In the genomic region with DNA sequence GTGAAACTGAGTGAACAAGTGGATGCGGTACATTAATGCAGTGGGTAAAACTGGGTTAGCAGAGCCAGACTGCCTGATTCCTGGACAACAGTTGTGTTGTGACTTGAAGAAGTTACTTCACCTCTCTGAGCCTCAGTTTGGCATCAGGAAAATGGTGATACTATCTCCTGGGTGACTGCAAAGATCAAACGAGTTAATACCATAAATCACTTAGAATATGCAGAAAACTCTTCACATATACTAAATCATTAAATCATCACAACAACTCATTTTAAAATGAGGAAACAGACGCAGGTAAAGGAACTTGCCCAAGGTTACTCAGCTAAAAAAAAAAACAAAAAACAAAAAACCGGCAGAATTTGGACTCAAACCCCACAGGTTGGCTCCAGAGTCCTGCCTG, we compare ENCODE assay signal across 8 cellular contexts. TPM values are rescaled to one million over a fixed set of nuclear protein-coding genes. Genes with fewer than 3 reads are reported as not detected.
A peak's percentile ranks its signal among the peaks of the same experiment; 100 is the strongest.
DNase-seq lines count a peak whose midpoint lies in the region.

No MANE protein-coding gene starts in this region.

- peaks cover 19% of the 10 kb centered on the region for H3K36me3 Mint-ChIP-seq in T-helper 1 cell treated with Interleukin-12 subunit alpha and Interleukin-12 subunit beta and Interleukin-4 antibody, amounts not matched to agents 30 μg/mL and 1 μg/mL, for 36 hours (ENCODE audit: low read depth)
- peaks cover 20% of the 10 kb centered on the region for H3K36me3 Mint-ChIP-seq in activated naive CD8-positive, alpha-beta T cell
- H3K36me3 Mint-ChIP-seq in immature natural killer cell: peaks cover 12 to 18% (median 18%) of the 10 kb centered on the region in 3 donors

- H3K9ac ChIP-seq in subcutaneous abdominal adipose tissue (ENCODE audit: low read length in 5 of 5): peak overlapping the region; percentile 91 to 97 (median 94)

- no peak for DNase-seq in T-helper 1 cell
- DNase-seq in immature natural killer cell: no peak
- DNase-seq in germinal center (ENCODE audit: low spot score): no peak
- no peak for DNase-seq in activated CD8-positive, alpha-beta memory T cell treated with anti-CD3 and anti-CD28 coated beads, Interleukin-2, amount 50 U/mL, for 48 hours
- no peak for DNase-seq in posterior cingulate gyrus

- H3K9me3 Mint-ChIP-seq in T-helper 1 cell treated with Interleukin-12 subunit alpha and Interleukin-12 subunit beta and Interleukin-4 antibody, amounts not matched to agents 30 μg/mL and 1 μg/mL, for 36 hours: no peaks in the 10 kb centered on the region
- peaks cover 8% of the 10 kb centered on the region for H3K9me3 Mint-ChIP-seq in activated naive CD8-positive, alpha-beta T cell (ENCODE audit: low read depth)
- no peaks in the 10 kb centered on the region for H3K9me3 Mint-ChIP-seq in immature natural killer cell

- peaks cover 27% of the 10 kb centered on the region for H3K4me1 Mint-ChIP-seq in T-helper 1 cell treated with Interleukin-12 subunit alpha and Interleukin-12 subunit beta and Interleukin-4 antibody, amounts not matched to agents 30 μg/mL and 1 μg/mL, for 36 hours (ENCODE audit: low read depth)
- H3K4me1 Mint-ChIP-seq in activated naive CD8-positive, alpha-beta T cell (ENCODE audit: low read depth): peaks cover 44% of the 10 kb centered on the region
- H3K4me1 Mint-ChIP-seq in immature natural killer cell: peaks cover 37 to 40% of the 10 kb centered on the region in 2 donors

- intact Hi-C loops in posterior cingulate gyrus (cut with DNase I): loop anchor here (2.0 kb wide), 1 partner anchor 107 kb away; the partner anchor contains the start of gene CRY1

- peak overlapping the region; percentile 78 to 89 (median 82) for H3K4me3 ChIP-seq in subcutaneous abdominal adipose tissue (ENCODE audit: low read depth in 1 of 5, low read length in 5 of 5)

- H3K36me3 ChIP-seq in subcutaneous abdominal adipose tissue (ENCODE audit: control insufficient read depth in 5 of 5, insufficient read depth in 5 of 5, low read length in 5 of 5): peaks cover 0 to 18% (median 4%) of the 10 kb centered on the region in 5 donors

- H3K9me3 ChIP-seq in subcutaneous abdominal adipose tissue (ENCODE audit: control insufficient read depth in 5 of 5, low read length in 5 of 5): no peaks in the 10 kb centered on the region

- peaks cover 2 to 26% (median 22%) of the 10 kb centered on the region in 5 donors for H3K4me1 ChIP-seq in subcutaneous abdominal adipose tissue (ENCODE audit: control insufficient read depth in 5 of 5, insufficient read depth in 5 of 5, low read length in 5 of 5)

- no peak overlapping the region for H3K27ac Mint-ChIP-seq in T-helper 1 cell treated with Interleukin-12 subunit alpha and Interleukin-12 subunit beta and Interleukin-4 antibody, amounts not matched to agents 30 μg/mL and 1 μg/mL, for 36 hours
- H3K27ac Mint-ChIP-seq in activated naive CD8-positive, alpha-beta T cell: peak overlapping the region; percentile 22
- peak overlapping the region; percentile 93 to 97 (median 95) for H3K27ac Mint-ChIP-seq in immature natural killer cell

- H3K4me3 Mint-ChIP-seq in T-helper 1 cell treated with Interleukin-12 subunit alpha and Interleukin-12 subunit beta and Interleukin-4 antibody, amounts not matched to agents 30 μg/mL and 1 μg/mL, for 36 hours: peak overlapping the region; percentile 91
- peak overlapping the region; percentile 94 for H3K4me3 Mint-ChIP-seq in activated naive CD8-positive, alpha-beta T cell
- peak overlapping the region; percentile 95 to 99 (median 98) for H3K4me3 Mint-ChIP-seq in immature natural killer cell

- H3K27me3 ChIP-seq in subcutaneous abdominal adipose tissue (ENCODE audit: control insufficient read depth in 5 of 5, insufficient read depth in 4 of 5, low read length in 5 of 5): no peaks in the 10 kb centered on the region

- peak overlapping the region; percentile 97 for H3K27ac ChIP-seq in subcutaneous abdominal adipose tissue (ENCODE audit: low read depth, low read length)

- no peaks in the 10 kb centered on the region for H3K27me3 Mint-ChIP-seq in T-helper 1 cell treated with Interleukin-12 subunit alpha and Interleukin-12 subunit beta and Interleukin-4 antibody, amounts not matched to agents 30 μg/mL and 1 μg/mL, for 36 hours (ENCODE audit: low read depth)
- no peaks in the 10 kb centered on the region for H3K27me3 Mint-ChIP-seq in activated naive CD8-positive, alpha-beta T cell
- peaks cover 3 to 9% (median 3%) of the 10 kb centered on the region in 3 donors for H3K27me3 Mint-ChIP-seq in immature natural killer cell (ENCODE audit: low read depth in 3 of 3)

RNA-seq across cellular contexts. Expression of gene MTERF2, which starts 0.8 kb away (rescaled TPM):
- 10 to 100 TPM in 1 of 3 donors, 1 to 10 TPM in 2; 7.7 to 10.6 (median 9.7) TPM for polyA plus RNA-seq in immature natural killer cell

RNA-seq across cellular contexts. Expression of gene TMEM263, which starts 30.4 kb away (rescaled TPM):
- polyA plus RNA-seq in immature natural killer cell: 10 to 100 TPM; 30.2 to 33.5 (median 31.0) TPM
